Comparison of ENCODE assay signal across 1 cellular context in the genomic region with DNA sequence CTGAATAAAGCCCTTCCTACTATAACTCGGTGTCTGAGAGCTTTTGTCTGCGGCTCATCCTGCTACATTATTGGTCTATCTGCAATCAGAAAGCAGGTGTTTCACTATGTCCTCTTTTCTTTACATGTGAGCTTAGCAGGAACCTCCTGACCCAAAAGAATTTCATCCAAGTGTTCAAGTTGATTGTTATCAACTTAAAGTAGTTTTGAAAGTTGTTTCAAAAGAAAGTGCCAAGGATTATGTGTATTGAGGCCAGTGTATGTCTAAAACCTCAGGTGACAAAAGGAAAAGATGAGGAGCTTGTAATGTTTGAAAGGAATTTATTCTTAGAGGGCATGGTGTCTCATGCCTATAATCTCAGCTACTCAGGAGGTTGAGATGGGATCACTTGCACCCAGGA.
TF ChIP-seq lines count a peak whose summit lies in the region.

No MANE protein-coding gene starts in this region.

TF ChIP-seq in HepG2, 621 proteins besides CTCF, POLR2A, EP300 and RAD21:
- TF ChIP-seq SP2 (CRISPR knock-in tag; IDR thresholded peaks at IDR 0.05) (no peak), ZFP82 (CRISPR knock-in tag; IDR thresholded peaks at IDR 0.05; ENCODE audit: borderline replicate concordance) (no peak), POGZ (CRISPR knock-in tag; IDR thresholded peaks at IDR 0.05) (no peak), ZNF383 (CRISPR knock-in tag; IDR thresholded peaks at IDR 0.05; ENCODE audit: borderline replicate concordance) (no peak), TCF7 (IDR thresholded peaks at IDR 0.05; ENCODE audit: low read depth) (no peak), RELA (CRISPR knock-in tag; IDR thresholded peaks at IDR 0.05) (no peak), RNF2 (conservative IDR thresholded peaks at IDR 0.05; ENCODE audit: low read depth) (no peak), ZNF138 (CRISPR knock-in tag; IDR thresholded peaks at IDR 0.05; ENCODE audit: low read depth) (no peak), ZNF777 (CRISPR knock-in tag; IDR thresholded peaks at IDR 0.05) (no peak), CHD4 (IDR thresholded peaks at IDR 0.05; ENCODE audit: borderline replicate concordance, low read length) (no peak), FOXA1 (IDR thresholded peaks at IDR 0.05) (no peak), FOXA1 (CRISPR knock-in tag; IDR thresholded peaks at IDR 0.05) (no peak), HNRNPL (IDR thresholded peaks at IDR 0.05; ENCODE audit: low read depth, low read length) (no peak)
- TF ChIP-seq, protein P1, sequence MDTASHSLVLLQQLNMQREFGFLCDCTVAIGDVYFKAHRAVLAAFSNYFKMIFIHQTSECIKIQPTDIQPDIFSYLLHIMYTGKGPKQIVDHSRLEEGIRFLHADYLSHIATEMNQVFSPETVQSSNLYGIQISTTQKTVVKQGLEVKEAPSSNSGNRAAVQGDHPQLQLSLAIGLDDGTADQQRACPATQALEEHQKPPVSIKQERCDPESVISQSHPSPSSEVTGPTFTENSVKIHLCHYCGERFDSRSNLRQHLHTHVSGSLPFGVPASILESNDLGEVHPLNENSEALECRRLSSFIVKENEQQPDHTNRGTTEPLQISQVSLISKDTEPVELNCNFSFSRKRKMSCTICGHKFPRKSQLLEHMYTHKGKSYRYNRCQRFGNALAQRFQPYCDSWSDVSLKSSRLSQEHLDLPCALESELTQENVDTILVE (CRISPR knock-in tag; IDR thresholded peaks at IDR 0.05) = no peak
- TF ChIP-seq, protein P2, sequence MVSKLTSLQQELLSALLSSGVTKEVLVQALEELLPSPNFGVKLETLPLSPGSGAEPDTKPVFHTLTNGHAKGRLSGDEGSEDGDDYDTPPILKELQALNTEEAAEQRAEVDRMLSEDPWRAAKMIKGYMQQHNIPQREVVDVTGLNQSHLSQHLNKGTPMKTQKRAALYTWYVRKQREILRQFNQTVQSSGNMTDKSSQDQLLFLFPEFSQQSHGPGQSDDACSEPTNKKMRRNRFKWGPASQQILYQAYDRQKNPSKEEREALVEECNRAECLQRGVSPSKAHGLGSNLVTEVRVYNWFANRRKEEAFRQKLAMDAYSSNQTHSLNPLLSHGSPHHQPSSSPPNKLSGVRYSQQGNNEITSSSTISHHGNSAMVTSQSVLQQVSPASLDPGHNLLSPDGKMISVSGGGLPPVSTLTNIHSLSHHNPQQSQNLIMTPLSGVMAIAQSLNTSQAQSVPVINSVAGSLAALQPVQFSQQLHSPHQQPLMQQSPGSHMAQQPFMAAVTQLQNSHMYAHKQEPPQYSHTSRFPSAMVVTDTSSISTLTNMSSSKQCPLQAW (CRISPR knock-in tag; IDR thresholded peaks at IDR 0.05) = no peak
- TF ChIP-seq, protein P3, sequence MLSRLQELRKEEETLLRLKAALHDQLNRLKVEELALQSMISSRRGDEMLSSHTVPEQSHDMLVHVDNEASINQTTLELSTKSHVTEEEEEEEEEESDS (CRISPR knock-in tag; IDR thresholded peaks at IDR 0.05; ENCODE audit: borderline replicate concordance) = no peak
- TF ChIP-seq, protein P4, sequence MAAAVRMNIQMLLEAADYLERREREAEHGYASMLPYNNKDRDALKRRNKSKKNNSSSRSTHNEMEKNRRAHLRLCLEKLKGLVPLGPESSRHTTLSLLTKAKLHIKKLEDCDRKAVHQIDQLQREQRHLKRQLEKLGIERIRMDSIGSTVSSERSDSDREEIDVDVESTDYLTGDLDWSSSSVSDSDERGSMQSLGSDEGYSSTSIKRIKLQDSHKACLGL (CRISPR knock-in tag; IDR thresholded peaks at IDR 0.05) = no peak
- TF ChIP-seq, protein P5, sequence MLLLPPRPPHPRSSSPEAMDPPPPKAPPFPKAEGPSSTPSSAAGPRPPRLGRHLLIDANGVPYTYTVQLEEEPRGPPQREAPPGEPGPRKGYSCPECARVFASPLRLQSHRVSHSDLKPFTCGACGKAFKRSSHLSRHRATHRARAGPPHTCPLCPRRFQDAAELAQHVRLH (CRISPR knock-in tag; IDR thresholded peaks at IDR 0.05; ENCODE audit: borderline replicate concordance, low read depth) = no peak
- TF ChIP-seq, protein P6, sequence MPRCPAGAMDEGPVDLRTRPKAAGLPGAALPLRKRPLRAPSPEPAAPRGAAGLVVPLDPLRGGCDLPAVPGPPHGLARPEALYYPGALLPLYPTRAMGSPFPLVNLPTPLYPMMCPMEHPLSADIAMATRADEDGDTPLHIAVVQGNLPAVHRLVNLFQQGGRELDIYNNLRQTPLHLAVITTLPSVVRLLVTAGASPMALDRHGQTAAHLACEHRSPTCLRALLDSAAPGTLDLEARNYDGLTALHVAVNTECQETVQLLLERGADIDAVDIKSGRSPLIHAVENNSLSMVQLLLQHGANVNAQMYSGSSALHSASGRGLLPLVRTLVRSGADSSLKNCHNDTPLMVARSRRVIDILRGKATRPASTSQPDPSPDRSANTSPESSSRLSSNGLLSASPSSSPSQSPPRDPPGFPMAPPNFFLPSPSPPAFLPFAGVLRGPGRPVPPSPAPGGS (CRISPR knock-in tag; IDR thresholded peaks at IDR 0.05) = no peak
